In genomic region chr2:239253705-239254104, GRCh38 we compare ENCODE assay signal across 13 cellular contexts.
DNase-seq lines count a peak whose midpoint lies in the region; ATAC-seq and TF ChIP-seq lines count a peak whose summit lies in the region.
"Had no signal": no experiment of that assay in that cellular context is flagged by ENCODE, and none has a peak within 500 bp of the region (broad histone marks: within the 10 kb centered on the region; RNA-seq: fewer than 3 reads in every experiment).

No MANE protein-coding gene starts in this region.

- H3K27me3 Mint-ChIP-seq in brain, result no peaks in the 10 kb centered on the region
- H3K27me3 Mint-ChIP-seq in nephron progenitor cell (ENCODE audit: low read depth, poor library complexity), result no peaks in the 10 kb centered on the region

- H4K20me1 ChIP-seq in BLaER1 treated with 17β-estradiol and CSF1 and Interleukin-3, amounts not matched to agents 10 nM and 100 nM, result peaks cover 42 to 98% (median 60%) of the 10 kb centered on the region in 11 experiments; a peak in 21 of 22 replicates

- H3K27ac Mint-ChIP-seq in brain, result peak overlapping the region in 4 of 5 experiments; percentile 17 to 98 (median 72)
- peak overlapping the region; percentile 23 for H3K27ac Mint-ChIP-seq in nephron progenitor cell

- DNase-seq in nephron progenitor cell (no peak), SKM-1 treated with dmso at 0.1 percent for 144 hours (lab: John Stamatoyannopoulos, UW; ENCODE audit: unreplicated experiment) (no peak), NCI-H2196 (lab: John Stamatoyannopoulos, UW; ENCODE audit: unreplicated experiment) (no peak), NCI-H2171 (lab: John Stamatoyannopoulos, UW) (no peak)
- DNase-seq: activated CD4-positive, alpha-beta T cell treated with anti-CD3 and anti-CD28 coated beads for 48 hours; activated naive CD4-positive, alpha-beta T cell treated with Interleukin-2 at 50 U/mL for 16 hours; stimulated activated CD8-positive, alpha-beta memory T cell treated with anti-CD3 and anti-CD28 coated beads, Interleukin-4, amount 100 ng/mL, for 48 hours had no signal

- H3K4me1 ChIP-seq in BLaER1 treated with 17β-estradiol and CSF1 and Interleukin-3, amounts not matched to agents 10 nM and 100 nM, result peaks cover 78 to 100% (median 88%) of the 10 kb centered on the region in 10 experiments

- peaks cover 27% of the 10 kb centered on the region for H3K36me3 Mint-ChIP-seq in brain
- peaks cover 36% of the 10 kb centered on the region for H3K36me3 Mint-ChIP-seq in nephron progenitor cell (ENCODE audit: low read depth)

- H3K4me3 ChIP-seq in BLaER1 treated with 17β-estradiol and CSF1 and Interleukin-3, amounts not matched to agents 10 nM and 100 nM, result peak overlapping the region in 6 of 10 experiments; percentile 9 to 45 (median 33); a peak in 9 of 20 replicates

- H3K4me1 Mint-ChIP-seq in brain (peaks cover 96% of the 10 kb centered on the region), nephron progenitor cell (peaks cover 76% of the 10 kb centered on the region)

- TF ChIP-seq CTCF in brain (conservative IDR thresholded peaks at IDR 0.05) (no peak), nephron progenitor cell (IDR thresholded peaks at IDR 0.05) (no peak)

- peaks cover 0 to 9% (median 0%) of the 10 kb centered on the region in 11 experiments; a peak in 6 of 22 replicates for H3K36me3 ChIP-seq in BLaER1 treated with 17β-estradiol and CSF1 and Interleukin-3, amounts not matched to agents 10 nM and 100 nM

- H3K4me3 Mint-ChIP-seq in brain (no peak overlapping the region), nephron progenitor cell (no peak overlapping the region)

- ATAC-seq in GM21526 (IDR thresholded peaks at IDR 0.05; ENCODE audit: low FRiP score, unreplicated experiment) (peak; percentile 19), HG03175 (IDR thresholded peaks at IDR 0.05; ENCODE audit: unreplicated experiment) (no peak)
- ATAC-seq: SK-N-SH treated with all-trans-retinoic acid at 6 μM for 48 hours had no signal

- H3K9ac ChIP-seq in BLaER1 treated with 17β-estradiol and CSF1 and Interleukin-3, amounts not matched to agents 10 nM and 100 nM, result peak overlapping the region; percentile 3 to 63 (median 53); a peak in 19 of 22 replicates

- H3K27me3 ChIP-seq in BLaER1 treated with 17β-estradiol and CSF1 and Interleukin-3, amounts not matched to agents 10 nM and 100 nM, result no peaks in the 10 kb centered on the region

- H3K27ac ChIP-seq in BLaER1 treated with 17β-estradiol and CSF1 and Interleukin-3, amounts not matched to agents 10 nM and 100 nM, result peak overlapping the region in 10 of 11 experiments; percentile 9 to 71 (median 64); a peak in 21 of 22 replicates
- H3K27ac ChIP-seq: C4-2B had no signal

- H3K4me2 ChIP-seq in BLaER1 treated with 17β-estradiol and CSF1 and Interleukin-3, amounts not matched to agents 10 nM and 100 nM, result peak overlapping the region; percentile 79 to 95 (median 91)

- H3K9me3 Mint-ChIP-seq in brain, result peaks cover 16 to 22% (median 17%) of the 10 kb centered on the region in 5 experiments
- H3K9me3 Mint-ChIP-seq in nephron progenitor cell, result peaks cover 19% of the 10 kb centered on the region

- peaks cover 7 to 17% (median 16%) of the 10 kb centered on the region in 11 experiments; a peak in 20 of 22 replicates for H3K9me3 ChIP-seq in BLaER1 treated with 17β-estradiol and CSF1 and Interleukin-3, amounts not matched to agents 10 nM and 100 nM (replicated peaks in 1 of 11)
